ENCODE assay signal across 8 cellular contexts in genomic region chr6:12007915-12008286, GRCh38. TPM values are rescaled to one million over a fixed set of nuclear protein-coding genes. Genes with fewer than 3 reads are reported as not detected.
DNase-seq lines count a peak whose midpoint lies in the region; ATAC-seq, FAIRE-seq and TF ChIP-seq lines count a peak whose summit lies in the region.

No MANE protein-coding gene starts in this region.

- H3K27ac ChIP-seq in naive thymus-derived CD4-positive, alpha-beta T cell (ENCODE audit: low read depth, low read length), result peak overlapping the region; percentile 99

- H3K36me3 Mint-ChIP-seq in IgD-negative memory B cell (no peaks in the 10 kb centered on the region), chondrocyte (ENCODE audit: low read depth) (no peaks in the 10 kb centered on the region)
- peaks cover 0 to 4% (median 0%) of the 10 kb centered on the region in 5 donors for H3K36me3 Mint-ChIP-seq in naive thymus-derived CD4-positive, alpha-beta T cell

- H3K27me3 Mint-ChIP-seq in IgD-negative memory B cell (no peaks in the 10 kb centered on the region), chondrocyte (ENCODE audit: low read depth) (no peaks in the 10 kb centered on the region)
- peaks cover 0 to 1% (median 0%) of the 10 kb centered on the region in 5 donors for H3K27me3 Mint-ChIP-seq in naive thymus-derived CD4-positive, alpha-beta T cell

- TF ChIP-seq CTCF in AG09309 (IDR thresholded peaks at IDR 0.05; ENCODE audit: control insufficient read depth, insufficient read depth, low read depth, low read length, missing control alignments) (no peak), chondrocyte (IDR thresholded peaks at IDR 0.05) (no peak)

- H3K27me3 ChIP-seq in naive thymus-derived CD4-positive, alpha-beta T cell (ENCODE audit: control insufficient read depth in 2 of 2, insufficient read depth in 2 of 2, low read length in 2 of 2), result no peaks in the 10 kb centered on the region

- no peak for FAIRE-seq in frontal cortex (lab: Jason Lieb, UNC)

- H3K4me1 ChIP-seq in naive thymus-derived CD4-positive, alpha-beta T cell (ENCODE audit: control insufficient read depth in 2 of 2, insufficient read depth in 2 of 2, low read length in 2 of 2), result peaks cover 9 to 21% of the 10 kb centered on the region in 2 donors

- no peak for ATAC-seq in naive thymus-derived CD4-positive, alpha-beta T cell
- ATAC-seq in esophagus mucosa (no peak), GM18519 (IDR thresholded peaks at IDR 0.05; ENCODE audit: low FRiP score, unreplicated experiment) (no peak)

- H3K9me3 ChIP-seq in naive thymus-derived CD4-positive, alpha-beta T cell (ENCODE audit: control insufficient read depth in 2 of 3, low read length in 3 of 3), result no peaks in the 10 kb centered on the region

- DNase-seq in AG09309 (ENCODE audit: low read depth) (no peak), chondrocyte (ENCODE audit: low spot score) (no peak), NCI-H1436 (lab: John Stamatoyannopoulos, UW) (no peak), frontal cortex (ENCODE audit: low spot score in 2 of 2) (no peak)
- no peak for DNase-seq in naive thymus-derived CD4-positive, alpha-beta T cell

- H3K36me3 ChIP-seq in naive thymus-derived CD4-positive, alpha-beta T cell (ENCODE audit: control insufficient read depth in 2 of 3, insufficient read depth in 3 of 3, low read length in 3 of 3), result peaks cover 0 to 8% (median 0%) of the 10 kb centered on the region in 3 experiments

- POLR2A ChIA-PET in naive thymus-derived CD4-positive, alpha-beta T cell (lab: Charles Lee), result interaction anchor here (0.7 to 8.7 kb wide), 7 partner anchors 22 to 297 kb away, joined by 3 to 83 read pairs (median 4); no protein-coding TSS in a partner anchor

- H3K9me3 Mint-ChIP-seq in IgD-negative memory B cell (no peaks in the 10 kb centered on the region), chondrocyte (ENCODE audit: low read depth) (no peaks in the 10 kb centered on the region)
- peaks cover 0 to 3% (median 0%) of the 10 kb centered on the region in 11 donors for H3K9me3 Mint-ChIP-seq in naive thymus-derived CD4-positive, alpha-beta T cell

- intact Hi-C loops in naive thymus-derived CD4-positive, alpha-beta T cell (cut with micrococcal nuclease), result loop anchor here (1.0 to 10.0 kb wide), 13 partner anchors 21 to 1807 kb away; partner anchors contain the start of genes MCUR1 (in 1 of the 2) and NEDD9 (in 1 of the 2)

- H3K4me1 Mint-ChIP-seq in IgD-negative memory B cell, result peaks cover 19 to 30% (median 23%) of the 10 kb centered on the region in 3 donors
- peaks cover 32% of the 10 kb centered on the region for H3K4me1 Mint-ChIP-seq in chondrocyte (ENCODE audit: low read depth)
- peaks cover 11 to 32% (median 24%) of the 10 kb centered on the region in 7 donors for H3K4me1 Mint-ChIP-seq in naive thymus-derived CD4-positive, alpha-beta T cell

- H3K4me3 Mint-ChIP-seq in IgD-negative memory B cell (peak overlapping the region; percentile 96 to 99 (median 98)), chondrocyte (ENCODE audit: unreplicated experiment) (peak overlapping the region; percentile 98)
- H3K4me3 Mint-ChIP-seq in naive thymus-derived CD4-positive, alpha-beta T cell, result peak overlapping the region; percentile 97 to 100 (median 99)

- CTCF ChIA-PET in naive thymus-derived CD4-positive, alpha-beta T cell (lab: Charles Lee), result no interaction called here

- H3K4me3 ChIP-seq in AG09309 (ENCODE audit: control insufficient read depth, low read depth, low read length), result peak overlapping the region; percentile 69
- H3K4me3 ChIP-seq in naive thymus-derived CD4-positive, alpha-beta T cell (ENCODE audit: low read length), result peak overlapping the region; percentile 49

- H3K27ac Mint-ChIP-seq in IgD-negative memory B cell, result peak overlapping the region; percentile 100
- peak overlapping the region; percentile 99 for H3K27ac Mint-ChIP-seq in chondrocyte (ENCODE audit: unreplicated experiment)
- peak overlapping the region; percentile 99 to 100 (median 99) for H3K27ac Mint-ChIP-seq in naive thymus-derived CD4-positive, alpha-beta T cell

RNA-seq across cellular contexts. Expression of gene HIVEP1, which starts 4.2 kb away (rescaled TPM):
- polyA plus RNA-seq in IgD-negative memory B cell, result 14.7 TPM
- total RNA-seq in chondrocyte (34.2 to 49.7 TPM (median 44.6 TPM) in 3 replicates), esophagus mucosa (23.7 TPM), frontal cortex (13.0 TPM)
- 10 to 100 TPM; 29.2 to 86.1 (median 38.2) TPM for total RNA-seq in naive thymus-derived CD4-positive, alpha-beta T cell
- 10 to 100 TPM; 13.2 to 16.6 TPM for polyA plus RNA-seq in naive thymus-derived CD4-positive, alpha-beta T cell
